In the genomic region with DNA sequence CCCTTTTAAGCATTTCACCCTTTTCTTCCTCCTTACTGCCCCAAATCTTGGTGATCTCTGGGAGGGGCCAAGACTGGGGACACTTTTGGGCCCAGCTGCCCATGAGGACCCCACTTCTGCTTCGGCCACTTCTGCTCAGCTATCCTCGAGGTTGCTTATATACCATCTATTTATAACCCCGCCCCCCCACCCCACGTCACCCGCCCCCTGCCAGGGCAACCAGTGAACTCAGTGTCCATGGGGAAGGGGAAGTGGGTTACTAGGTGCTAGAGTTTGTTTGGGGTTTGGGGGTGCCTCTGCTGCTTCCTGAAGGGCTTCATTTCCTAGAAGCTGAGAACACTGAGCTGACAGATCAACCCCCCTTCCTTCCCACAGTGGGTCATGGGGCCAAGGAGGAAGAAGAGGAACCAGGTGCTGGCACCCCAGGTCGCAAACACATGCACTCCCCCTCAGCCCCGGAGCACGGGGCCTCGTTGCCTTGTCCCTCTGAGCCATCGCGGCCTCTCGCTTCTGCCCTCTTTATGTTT, we compare ENCODE assay signal across 8 cellular contexts. TPM values are rescaled to one million over a fixed set of nuclear protein-coding genes. Genes with fewer than 3 reads are reported as not detected.
DNase-seq lines count a peak whose midpoint lies in the region; ATAC-seq, FAIRE-seq and TF ChIP-seq lines count a peak whose summit lies in the region.

No MANE protein-coding gene starts in this region.

- CTCF ChIA-PET in naive thymus-derived CD4-positive, alpha-beta T cell (lab: Charles Lee): interaction anchor here (1.5 to 1.8 kb wide), 2 partner anchors 9 to 15 kb away, joined by 3 to 7 read pairs; no protein-coding TSS in a partner anchor

- H3K27ac Mint-ChIP-seq in astrocyte (ENCODE audit: unreplicated experiment): no peak overlapping the region
- peak overlapping the region; percentile 94 to 99 (median 98) for H3K27ac Mint-ChIP-seq in naive thymus-derived CD4-positive, alpha-beta T cell

- H3K4me3 Mint-ChIP-seq in astrocyte (ENCODE audit: unreplicated experiment): no peak overlapping the region
- peak overlapping the region; percentile 61 to 80 (median 71) for H3K4me3 Mint-ChIP-seq in naive thymus-derived CD4-positive, alpha-beta T cell

- H3K36me3 ChIP-seq in astrocyte (ENCODE audit: insufficient read depth, low read length): no peaks in the 10 kb centered on the region
- no peaks in the 10 kb centered on the region for H3K36me3 ChIP-seq in naive thymus-derived CD4-positive, alpha-beta T cell (ENCODE audit: control insufficient read depth in 2 of 3, insufficient read depth in 3 of 3, low read length in 3 of 3)
- no peaks in the 10 kb centered on the region for H3K36me3 ChIP-seq in H7 (replicated peaks; ENCODE audit: control insufficient read depth, insufficient read depth, low read length)

- intact Hi-C loops in naive thymus-derived CD4-positive, alpha-beta T cell (cut with micrococcal nuclease): loop anchor here (1.0 to 5.0 kb wide), 2 partner anchors 9 to 142 kb away; partner anchors contain the start of gene DNAJB1 (in 1 of the 2)

- TF ChIP-seq CTCF in GM12865 (IDR thresholded peaks at IDR 0.05; ENCODE audit: insufficient read depth, low read depth, low read length, missing control alignments) (no peak), astrocyte (IDR thresholded peaks at IDR 0.05; ENCODE audit: insufficient read depth, low read depth, low read length) (no peak)

- peak; percentile 92 for ATAC-seq in naive thymus-derived CD4-positive, alpha-beta T cell
- no peak for ATAC-seq in GM18517 (IDR thresholded peaks at IDR 0.05; ENCODE audit: unreplicated experiment)

- DNase-seq in GM12865 (ENCODE audit: low read depth): peak; percentile 80
- DNase-seq in SKM-1 treated with dmso at 0.1 percent for 144 hours (lab: John Stamatoyannopoulos, UW; ENCODE audit: unreplicated experiment): peak; percentile 94
- DNase-seq in astrocyte (ENCODE audit: low read depth): no peak
- DNase-seq in naive thymus-derived CD4-positive, alpha-beta T cell: peak in 7 of 9 donors; percentile 76 to 94 (median 91)
- DNase-seq in ACHN: no peak
- no peak for DNase-seq in NCI-H2171 treated with DMSO at 0.1 percent for 48 hours (lab: John Stamatoyannopoulos, UW)
- DNase-seq in H7: no peak

- H3K36me3 Mint-ChIP-seq in astrocyte (ENCODE audit: low read depth, unreplicated experiment): no peaks in the 10 kb centered on the region
- H3K36me3 Mint-ChIP-seq in naive thymus-derived CD4-positive, alpha-beta T cell: peaks cover 0 to 2% (median 0%) of the 10 kb centered on the region in 5 donors

- H3K4me3 ChIP-seq in GM12865 (ENCODE audit: low read depth, low read length) (no peak overlapping the region), astrocyte (ENCODE audit: insufficient read depth, low read depth, low read length) (no peak overlapping the region), H7 (ENCODE audit: insufficient read depth, low read depth, low read length) (no peak overlapping the region)
- H3K4me3 ChIP-seq in naive thymus-derived CD4-positive, alpha-beta T cell (ENCODE audit: low read length): peak overlapping the region; percentile 34

- H3K27me3 ChIP-seq in astrocyte (ENCODE audit: insufficient read depth, low read length): no peaks in the 10 kb centered on the region
- no peaks in the 10 kb centered on the region for H3K27me3 ChIP-seq in naive thymus-derived CD4-positive, alpha-beta T cell (ENCODE audit: control insufficient read depth in 2 of 2, insufficient read depth in 2 of 2, low read length in 2 of 2)
- H3K27me3 ChIP-seq in H7 (ENCODE audit: control insufficient read depth, insufficient read depth, low read length): no peaks in the 10 kb centered on the region

- no peak for FAIRE-seq in astrocyte (lab: Jason Lieb, UNC)

- H3K9me3 Mint-ChIP-seq in astrocyte (ENCODE audit: unreplicated experiment): peaks cover 2% of the 10 kb centered on the region
- peaks cover 0 to 2% (median 0%) of the 10 kb centered on the region in 11 donors for H3K9me3 Mint-ChIP-seq in naive thymus-derived CD4-positive, alpha-beta T cell

- H3K9me3 ChIP-seq in astrocyte (ENCODE audit: insufficient read depth, low read depth, low read length): no peaks in the 10 kb centered on the region
- H3K9me3 ChIP-seq in naive thymus-derived CD4-positive, alpha-beta T cell (ENCODE audit: control insufficient read depth in 2 of 3, low read length in 3 of 3): no peaks in the 10 kb centered on the region

- H3K4me2 ChIP-seq in astrocyte (ENCODE audit: low read length): no peak overlapping the region

- POLR2A ChIA-PET in naive thymus-derived CD4-positive, alpha-beta T cell (lab: Charles Lee): interaction anchor here (0.5 to 23.0 kb wide), 7 partner anchors 5 to 143 kb away, joined by 3 to 433 read pairs (median 7); partner anchors contain the start of genes ADGRE5 and DNAJB1

- no peaks in the 10 kb centered on the region for H3K27me3 Mint-ChIP-seq in astrocyte (ENCODE audit: low read depth, unreplicated experiment)
- no peaks in the 10 kb centered on the region for H3K27me3 Mint-ChIP-seq in naive thymus-derived CD4-positive, alpha-beta T cell

- no peaks in the 10 kb centered on the region for H4K20me1 ChIP-seq in astrocyte (ENCODE audit: insufficient read depth, low read length)

- H2AFZ ChIP-seq in astrocyte (ENCODE audit: low read depth, low read length): peak overlapping the region; percentile 5

- peaks cover 13% of the 10 kb centered on the region for H3K4me1 Mint-ChIP-seq in astrocyte (ENCODE audit: low read depth, unreplicated experiment)
- peaks cover 22 to 75% (median 61%) of the 10 kb centered on the region in 7 donors for H3K4me1 Mint-ChIP-seq in naive thymus-derived CD4-positive, alpha-beta T cell

- H3K9ac ChIP-seq in astrocyte (ENCODE audit: low read length): no peak overlapping the region

- in situ Hi-C loops in ACHN (cut with HindIII; ENCODE audit: low pct_ligation_motif_present, low pct_unique_long_range_greater_than_20kb, low sequenced_read_pairs): no loop called here

- H3K79me2 ChIP-seq in astrocyte (ENCODE audit: insufficient read depth, low read length): no peaks in the 10 kb centered on the region

- H3K27ac ChIP-seq in astrocyte (ENCODE audit: low read depth, low read length): no peak overlapping the region
- H3K27ac ChIP-seq in naive thymus-derived CD4-positive, alpha-beta T cell (ENCODE audit: low read depth, low read length): peak overlapping the region; percentile 99

- peaks cover 7% of the 10 kb centered on the region for H3K4me1 ChIP-seq in astrocyte (ENCODE audit: insufficient read depth, low read length)
- peaks cover 57 to 60% of the 10 kb centered on the region in 2 donors for H3K4me1 ChIP-seq in naive thymus-derived CD4-positive, alpha-beta T cell (ENCODE audit: control insufficient read depth in 2 of 2, insufficient read depth in 2 of 2, low read length in 2 of 2)

RNA-seq across cellular contexts. Expression of gene ADGRE5, which starts 6.1 kb away (rescaled TPM):
- total RNA-seq in astrocyte: 8.2 and 9.2 TPM in 2 replicates
- 1,000 to 10,000 TPM in 1 of 5 experiments, 100 to 1,000 TPM in 4; 128 to 1,529 (median 215) TPM for total RNA-seq in naive thymus-derived CD4-positive, alpha-beta T cell
- 100 to 1,000 TPM; 122 to 214 TPM for polyA plus RNA-seq in naive thymus-derived CD4-positive, alpha-beta T cell
- total RNA-seq in H7 (2014; rRNA removed; shearing (Covaris generic)): 5.9 and 6.1 TPM in 2 replicates

RNA-seq across cellular contexts. Expression of gene DDX39A, which starts 44.0 kb away (rescaled TPM):
- 44.2 and 54.9 TPM in 2 replicates for total RNA-seq in astrocyte
- total RNA-seq in naive thymus-derived CD4-positive, alpha-beta T cell: 100 to 1,000 TPM; 135 to 288 (median 215) TPM
- polyA plus RNA-seq in naive thymus-derived CD4-positive, alpha-beta T cell: 100 to 1,000 TPM in 1 of 2 donors, 10 to 100 TPM in 1; 98.6 to 134 TPM
- 94.6 and 131 TPM in 2 replicates for total RNA-seq in H7 (2014; rRNA removed; shearing (Covaris generic))

RNA-seq across cellular contexts. Expression of gene PKN1, which starts 58.0 kb away (rescaled TPM):
- 59.2 and 68.3 TPM in 2 replicates for total RNA-seq in astrocyte
- total RNA-seq in naive thymus-derived CD4-positive, alpha-beta T cell: 100 to 1,000 TPM; 194 to 211 (median 206) TPM
- 10 to 100 TPM; 47.2 to 88.2 TPM for polyA plus RNA-seq in naive thymus-derived CD4-positive, alpha-beta T cell
- 108 and 127 TPM in 2 replicates for total RNA-seq in H7 (2014; rRNA removed; shearing (Covaris generic))

Comparison
In these comparisons a context has a peak if more than half of its experiments do, and no peak if none do; other contexts are left out.
1. DNase-seq: peak in GM12865 (single experiment), SKM-1 treated with dmso at 0.1 percent for 144 hours (single experiment) and naive thymus-derived CD4-positive, alpha-beta T cell (7 of 9); none in astrocyte (single experiment), ACHN (single experiment), NCI-H2171 treated with DMSO at 0.1 percent for 48 hours (single experiment) and H7 (single experiment).
2. RNA of gene ADGRE5, which starts 6.1 kb away (total RNA-seq): 128 to 1,529 TPM in naive thymus-derived CD4-positive, alpha-beta T cell; 8.2 to 9.2 TPM in astrocyte and 5.9 to 6.1 TPM in H7; every median in the first group is over 10 times any median in the second.